ENCODE assay signal across 29 cellular contexts in the genomic region with DNA sequence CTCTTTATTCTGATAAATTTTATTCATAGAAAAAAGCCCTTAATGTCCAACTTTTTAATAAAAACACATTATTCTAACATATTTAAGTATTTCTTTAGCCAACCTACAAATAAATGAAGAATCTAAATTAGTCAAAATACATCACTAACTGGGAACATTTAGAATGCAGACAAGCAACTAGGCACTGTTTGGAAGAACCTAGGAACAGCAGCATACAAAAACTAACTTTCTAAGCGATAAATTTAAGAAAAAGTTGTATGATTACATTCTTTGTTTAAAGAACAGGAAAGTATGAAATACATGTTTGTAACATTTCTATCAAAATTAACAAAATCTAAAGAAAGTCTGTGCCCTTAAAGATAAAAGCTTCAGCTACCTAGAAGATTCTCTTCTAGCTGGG. TPM values are rescaled to one million over a fixed set of nuclear protein-coding genes. Genes with fewer than 3 reads are reported as not detected.
"Had no signal": no experiment of that assay in that cellular context is flagged by ENCODE, and none has a peak within 500 bp of the region (broad histone marks: within the 10 kb centered on the region; RNA-seq: fewer than 3 reads in every experiment).

No MANE protein-coding gene starts in this region.

- H3K4me1 Mint-ChIP-seq: stimulated activated effector memory CD8-positive, alpha-beta T cell treated with anti-CD3 and anti-CD28 coated beads, Interleukin-12 subunit alpha, Interleukin-12 subunit beta, amount 100 ng/mL, for 72 hours; stimulated activated memory B cell treated with anti-CD40 and anti-IgM and Interleukin-4, amounts not matched to agents 10 μg/mL and 1 μg/mL and 100 μg/mL, for 72 hours; stimulated activated naive B cell treated with anti-CD40 and anti-IgM and Interleukin-4, amounts not matched to agents 10 μg/mL and 1 μg/mL and 100 μg/mL, for 72 hours; stimulated activated naive CD8-positive, alpha-beta T cell treated with anti-CD3 and anti-CD28 coated beads, Interleukin-15, amount 100 ng/mL, for 72 hours had no signal

- ATAC-seq: stimulated activated effector memory CD8-positive, alpha-beta T cell treated with anti-CD3 and anti-CD28 coated beads, Interleukin-12 subunit alpha, Interleukin-12 subunit beta, amount 100 ng/mL, for 72 hours; stimulated activated memory B cell treated with anti-CD40 and anti-IgM and Interleukin-4, amounts not matched to agents 10 μg/mL and 1 μg/mL and 100 μg/mL, for 72 hours; stimulated activated naive B cell treated with anti-CD40 and anti-IgM and Interleukin-4, amounts not matched to agents 10 μg/mL and 1 μg/mL and 100 μg/mL, for 72 hours; stimulated activated naive CD8-positive, alpha-beta T cell treated with anti-CD3 and anti-CD28 coated beads, Interleukin-15, amount 100 ng/mL, for 72 hours; stimulated activated naive CD8-positive, alpha-beta T cell treated with anti-CD3 and anti-CD28 coated beads, Interleukin-15, Interleukin-2, amounts not matched to agents 100 U/mL and 50 U/mL, for 24 hours; upper lobe of right lung had no signal

- H3K27me3 Mint-ChIP-seq: stimulated activated memory B cell treated with anti-CD40 and anti-IgM and Interleukin-4, amounts not matched to agents 10 μg/mL and 1 μg/mL and 100 μg/mL, for 72 hours; stimulated activated naive B cell treated with anti-CD40 and anti-IgM and Interleukin-4, amounts not matched to agents 10 μg/mL and 1 μg/mL and 100 μg/mL, for 72 hours; stimulated activated naive CD8-positive, alpha-beta T cell treated with anti-CD3 and anti-CD28 coated beads, Interleukin-15, amount 100 ng/mL, for 72 hours; stimulated activated naive CD8-positive, alpha-beta T cell treated with anti-CD3 and anti-CD28 coated beads, Interleukin-15, Interleukin-2, amounts not matched to agents 100 ng/mL and 50 ng/mL, for 24 hours; type B pancreatic cell had no signal

- FAIRE-seq: urothelium cell line had no signal

- DNase-seq: stimulated activated CD4-positive, alpha-beta T cell treated with anti-CD3 and anti-CD28 coated beads, Interleukin-2, amount 100 ng/mL, for 48 hours; stimulated activated CD4-positive, alpha-beta T cell treated with anti-CD3 and anti-CD28 coated beads, Interleukin-4, amount 100 ng/mL, for 1 hour; stimulated activated CD4-positive, alpha-beta T cell treated with anti-CD3 and anti-CD28 coated beads, Interleukin-4, amount 100 ng/mL, for 24 hours; stimulated activated CD4-positive, alpha-beta T cell treated with anti-CD3 and anti-CD28 coated beads, Interleukin-4, amount 100 ng/mL, for 4 hours; stimulated activated CD8-positive, alpha-beta memory T cell treated with anti-CD3 and anti-CD28 coated beads, Interleukin-4, amount 100 ng/mL, for 48 hours; stimulated activated naive B cell treated with anti-CD40 and anti-IgM and Interleukin-4, amounts not matched to agents 10 μg/mL and 1 μg/mL and 100 μg/mL, for 72 hours; stimulated activated naive CD4-positive, alpha-beta T cell; stimulated activated naive CD4-positive, alpha-beta T cell treated with Interleukin-2 at 50 U/mL for 16 hours; stimulated activated naive CD8-positive, alpha-beta T cell treated with anti-CD3 and anti-CD28 coated beads, Interleukin-15, amount 100 ng/mL, for 72 hours; stimulated activated naive CD8-positive, alpha-beta T cell treated with anti-CD3 and anti-CD28 coated beads, Interleukin-15, Interleukin-2, amounts not matched to agents 100 U/mL and 50 U/mL, for 24 hours; stomach; substantia nigra; testis; thyroid gland; tibial artery; transverse colon; trophoblast cell; upper lobe of left lung; upper lobe of right lung; uterus had no signal

- H3K9me3 Mint-ChIP-seq: stimulated activated effector memory CD8-positive, alpha-beta T cell treated with anti-CD3 and anti-CD28 coated beads, Interleukin-12 subunit alpha, Interleukin-12 subunit beta, amount 100 ng/mL, for 72 hours; stimulated activated memory B cell treated with anti-CD40 and anti-IgM and Interleukin-4, amounts not matched to agents 10 μg/mL and 1 μg/mL and 100 μg/mL, for 72 hours; stimulated activated naive B cell treated with anti-CD40 and anti-IgM and Interleukin-4, amounts not matched to agents 10 μg/mL and 1 μg/mL and 100 μg/mL, for 72 hours; stimulated activated naive CD8-positive, alpha-beta T cell treated with anti-CD3 and anti-CD28 coated beads, Interleukin-15, amount 100 ng/mL, for 72 hours; stimulated activated naive CD8-positive, alpha-beta T cell treated with anti-CD3 and anti-CD28 coated beads, Interleukin-15, Interleukin-2, amounts not matched to agents 100 ng/mL and 50 ng/mL, for 24 hours; type B pancreatic cell had no signal

- H3K4me3 Mint-ChIP-seq: stimulated activated effector memory CD8-positive, alpha-beta T cell treated with anti-CD3 and anti-CD28 coated beads, Interleukin-12 subunit alpha, Interleukin-12 subunit beta, amount 100 ng/mL, for 72 hours; stimulated activated memory B cell treated with anti-CD40 and anti-IgM and Interleukin-4, amounts not matched to agents 10 μg/mL and 1 μg/mL and 100 μg/mL, for 72 hours; stimulated activated naive B cell treated with anti-CD40 and anti-IgM and Interleukin-4, amounts not matched to agents 10 μg/mL and 1 μg/mL and 100 μg/mL, for 72 hours; stimulated activated naive CD8-positive, alpha-beta T cell treated with anti-CD3 and anti-CD28 coated beads, Interleukin-15, amount 100 ng/mL, for 72 hours; stimulated activated naive CD8-positive, alpha-beta T cell treated with anti-CD3 and anti-CD28 coated beads, Interleukin-15, Interleukin-2, amounts not matched to agents 100 ng/mL and 50 ng/mL, for 24 hours; type B pancreatic cell had no signal

- H3K27ac Mint-ChIP-seq: stimulated activated memory B cell treated with anti-CD40 and anti-IgM and Interleukin-4, amounts not matched to agents 10 μg/mL and 1 μg/mL and 100 μg/mL, for 72 hours; stimulated activated naive B cell treated with anti-CD40 and anti-IgM and Interleukin-4, amounts not matched to agents 10 μg/mL and 1 μg/mL and 100 μg/mL, for 72 hours; stimulated activated naive CD8-positive, alpha-beta T cell treated with anti-CD3 and anti-CD28 coated beads, Interleukin-15, amount 100 ng/mL, for 72 hours; stimulated activated naive CD8-positive, alpha-beta T cell treated with anti-CD3 and anti-CD28 coated beads, Interleukin-15, Interleukin-2, amounts not matched to agents 100 ng/mL and 50 ng/mL, for 24 hours; type B pancreatic cell had no signal

- H3K27ac ChIP-seq: stomach, suprapubic skin, testis, thoracic aorta, thyroid gland, tibial artery, tibial nerve, transverse colon, upper lobe of left lung, upper lobe of right lung, uterus, vagina had no signal

- H3K9me3 ChIP-seq: stomach, suprapubic skin, testis, thoracic aorta, thyroid gland, tibial artery, tibial nerve, transverse colon, upper lobe of left lung, upper lobe of right lung, uterus, vagina had no signal

- H3K4me1 ChIP-seq: stomach, suprapubic skin, testis, thyroid gland, tibial artery, tibial nerve, upper lobe of left lung, upper lobe of right lung, uterus, vagina had no signal

- H3K4me3 ChIP-seq: stomach, suprapubic skin, testis, thoracic aorta, thyroid gland, tibial artery, tibial nerve, transverse colon, upper lobe of left lung, upper lobe of right lung, uterus, vagina had no signal

- H3K27me3 ChIP-seq: stomach, suprapubic skin, testis, thyroid gland, tibial artery, tibial nerve, transverse colon, upper lobe of left lung, upper lobe of right lung, uterus, vagina had no signal

- H3K36me3 ChIP-seq: uterus had no signal

RNA-seq across cellular contexts. Expression of a gene that starts 49.4 kb away (rescaled TPM):
- total RNA-seq: thoracic aorta, transverse colon, vagina had no signal
